ENCODE assay signal across 23 cellular contexts in genomic region chr20:25394276-25394675, GRCh38. TPM values are rescaled to one million over a fixed set of nuclear protein-coding genes. Genes with fewer than 3 reads are reported as not detected.
A peak's percentile ranks its signal among the peaks of the same experiment; 100 is the strongest.
DNase-seq lines count a peak whose midpoint lies in the region; ATAC-seq, FAIRE-seq and TF ChIP-seq lines count a peak whose summit lies in the region.
"Had no signal": no experiment of that assay in that cellular context is flagged by ENCODE, and none has a peak within 500 bp of the region (broad histone marks: within the 10 kb centered on the region; RNA-seq: fewer than 3 reads in every experiment).

No MANE protein-coding gene starts in this region.

- H3K79me2 ChIP-seq in OCI-LY7 (ENCODE audit: insufficient read depth, low read depth, low read length) (no peaks in the 10 kb centered on the region), keratinocyte (ENCODE audit: control insufficient read depth, insufficient read depth, low read length) (peaks cover 7% of the 10 kb centered on the region)

- no peaks in the 10 kb centered on the region for H3K27me3 Mint-ChIP-seq in activated CD4-positive, alpha-beta T cell treated with anti-CD3 and anti-CD28 coated beads for 36 hours
- no peaks in the 10 kb centered on the region for H3K27me3 Mint-ChIP-seq in activated CD4-positive, alpha-beta T cell treated with anti-CD3 and anti-CD28 coated beads, Interleukin-2, amount 10 ng/mL, durations not matched to agents 24 days and 14 days
- H3K27me3 Mint-ChIP-seq: CD4-positive, alpha-beta memory T cell had no signal

- peak; percentile 13 for DNase-seq in activated CD4-positive, alpha-beta T cell treated with anti-CD3 and anti-CD28 coated beads for 36 hours
- DNase-seq in activated CD4-positive, alpha-beta T cell treated with anti-CD3 and anti-CD28 coated beads, Interleukin-2, amount 10 ng/mL, durations not matched to agents 24 days and 14 days: no peak
- DNase-seq in OCI-LY7 (ENCODE audit: low spot score): no peak
- no peak for DNase-seq in keratinocyte (ENCODE audit: low read depth, low spot score)
- DNase-seq in NCI-H2107 treated with DMSO at 0.1 percent for 48 hours (lab: John Stamatoyannopoulos, UW; ENCODE audit: unreplicated experiment): no peak
- DNase-seq in cerebellum (ENCODE audit: low spot score): no peak
- DNase-seq: BE2C; Calu3; CD4-positive, alpha-beta memory T cell; NCI-H1436; NCI-H2029 treated with DMSO at 0.1 percent for 48 hours; NCI-H2227 treated with DMSO at 0.1 percent for 48 hours; NCI-H510A treated with DMSO at 0.1 percent for 48 hours; NCI-H82; SIG-M5 had no signal

- H3K36me3 ChIP-seq in OCI-LY7 (ENCODE audit: insufficient read depth, low read length): no peaks in the 10 kb centered on the region
- no peaks in the 10 kb centered on the region for H3K36me3 ChIP-seq in keratinocyte (ENCODE audit: control insufficient read depth in 2 of 2, extremely low read depth in 1 of 2, insufficient read depth in 2 of 2, low read length in 2 of 2)
- H3K36me3 ChIP-seq: BE2C had no signal

- peaks cover 29% of the 10 kb centered on the region for H3K4me1 ChIP-seq in OCI-LY7 (ENCODE audit: insufficient read depth, low read length, poor library complexity, severe bottlenecking)
- H3K4me1 ChIP-seq in keratinocyte (ENCODE audit: control insufficient read depth, extremely low read depth, insufficient read depth, low read length): peaks cover 7% of the 10 kb centered on the region
- H3K4me1 ChIP-seq: BE2C had no signal

- H3K4me3 ChIP-seq in OCI-LY7 (ENCODE audit: low read depth, low read length, poor library complexity, severe bottlenecking) (no peak overlapping the region), keratinocyte (ENCODE audit: control insufficient read depth in 2 of 3, extremely low read depth in 1 of 3, insufficient read depth in 2 of 3, low read depth in 1 of 3, low read length in 3 of 3) (no peak overlapping the region)
- H3K4me3 ChIP-seq: K562 had no signal

- peaks cover under 1% of the 10 kb centered on the region for H3K4me1 Mint-ChIP-seq in activated CD4-positive, alpha-beta T cell treated with anti-CD3 and anti-CD28 coated beads for 36 hours
- H3K4me1 Mint-ChIP-seq in activated CD4-positive, alpha-beta T cell treated with anti-CD3 and anti-CD28 coated beads, Interleukin-2, amount 10 ng/mL, durations not matched to agents 24 days and 14 days: peaks cover 10% of the 10 kb centered on the region

- no peak for FAIRE-seq in keratinocyte (lab: Jason Lieb, UNC)
- FAIRE-seq: GM12892, GM18507, H1, K562 had no signal

- CTCF ChIA-PET in activated CD4-positive, alpha-beta T cell treated with anti-CD3 and anti-CD28 coated beads for 36 hours (lab: Charles Lee): interaction anchor here (0.7 kb wide), 1 partner anchor 9 kb away, joined by 3 read pairs; no protein-coding TSS in a partner anchor
- CTCF ChIA-PET in OCI-LY7 (lab: Charles Lee; ENCODE audit: unreplicated experiment): no interaction called here

- H3K9me3 ChIP-seq in OCI-LY7 (ENCODE audit: low read length) (no peaks in the 10 kb centered on the region), keratinocyte (ENCODE audit: control insufficient read depth, low read depth, low read length) (no peaks in the 10 kb centered on the region)
- H3K9me3 ChIP-seq: BE2C had no signal

- H3K27ac ChIP-seq in OCI-LY7 (ENCODE audit: low read depth, low read length, poor library complexity, severe bottlenecking) (no peak overlapping the region), keratinocyte (ENCODE audit: control insufficient read depth, insufficient read depth, low read length) (no peak overlapping the region), temporal lobe (ENCODE audit: low read depth, low read length) (peak overlapping the region; percentile 14)
- H3K27ac ChIP-seq: RWPE1 had no signal

- POLR2A ChIA-PET in activated CD4-positive, alpha-beta T cell treated with anti-CD3 and anti-CD28 coated beads for 36 hours (lab: Charles Lee): no interaction called here
- POLR2A ChIA-PET in OCI-LY7 (lab: Charles Lee): interaction anchor here (0.7 kb wide), 1 partner anchor 25 kb away, joined by 3 read pairs; no protein-coding TSS in a partner anchor

- H4K20me1 ChIP-seq in OCI-LY7 (ENCODE audit: insufficient read depth, low read length) (no peaks in the 10 kb centered on the region; the same call in 1 of the 2 replicates), keratinocyte (ENCODE audit: control insufficient read depth, extremely low read depth, insufficient read depth, low read length) (no peaks in the 10 kb centered on the region)

- no peak overlapping the region for H3K27ac Mint-ChIP-seq in activated CD4-positive, alpha-beta T cell treated with anti-CD3 and anti-CD28 coated beads for 36 hours
- no peak overlapping the region for H3K27ac Mint-ChIP-seq in activated CD4-positive, alpha-beta T cell treated with anti-CD3 and anti-CD28 coated beads, Interleukin-2, amount 10 ng/mL, durations not matched to agents 24 days and 14 days

- H3K4me2 ChIP-seq in OCI-LY7 (ENCODE audit: low read length): peak overlapping the region; percentile 47; the same call in 1 of the 2 replicates
- H3K4me2 ChIP-seq in keratinocyte (ENCODE audit: control insufficient read depth, extremely low read depth, insufficient read depth, low read depth, low read length): no peak overlapping the region

- intact Hi-C loops in activated CD4-positive, alpha-beta T cell treated with anti-CD3 and anti-CD28 coated beads for 36 hours (cut with DNase I, micrococcal nuclease): loop anchor here (5.0 to 10.0 kb wide), 6 partner anchors 147 to 402 kb away; partner anchors contain the start of genes APMAP (in 1 of the 2), ENTPD6 (in 1 of the 2), NANP (in 1 of the 2) and PYGB (in 1 of the 2)
- intact Hi-C loops in activated CD4-positive, alpha-beta T cell treated with anti-CD3 and anti-CD28 coated beads, Interleukin-2, amount 10 ng/mL, durations not matched to agents 24 days and 14 days (cut with micrococcal nuclease): loop anchor here (5.0 kb wide), 3 partner anchors 228 to 447 kb away; partner anchors contain the start of genes CST7, NANP and ZNF337
- intact Hi-C loops in OCI-LY7 (cut with micrococcal nuclease; ENCODE audit: unreplicated experiment): loop anchor here (5.0 kb wide), 1 partner anchor 147 kb away; the partner anchor contains the start of gene PYGB

- BruUV-seq in OCI-LY7 (replicated peaks; lab: Mats Ljungman, UMichigan): no TSS peak

- no peak overlapping the region for H3K9ac ChIP-seq in keratinocyte (ENCODE audit: control insufficient read depth, extremely low read depth, insufficient read depth, low read length)

- H2AFZ ChIP-seq in OCI-LY7 (ENCODE audit: low read length): no peak overlapping the region
- peak overlapping the region; percentile 9 for H2AFZ ChIP-seq in keratinocyte (ENCODE audit: control insufficient read depth, low read length)

- H3K27me3 ChIP-seq in keratinocyte (ENCODE audit: control insufficient read depth, extremely low read depth, insufficient read depth, low read length): no peaks in the 10 kb centered on the region
- H3K27me3 ChIP-seq: BE2C had no signal

- no peaks in the 10 kb centered on the region for H3K9me2 ChIP-seq in OCI-LY7 (ENCODE audit: insufficient read depth, low read length)

- H3K4me3 Mint-ChIP-seq in activated CD4-positive, alpha-beta T cell treated with anti-CD3 and anti-CD28 coated beads for 36 hours: no peak overlapping the region
- no peak overlapping the region for H3K4me3 Mint-ChIP-seq in activated CD4-positive, alpha-beta T cell treated with anti-CD3 and anti-CD28 coated beads, Interleukin-2, amount 10 ng/mL, durations not matched to agents 24 days and 14 days

- dilution Hi-C loops in keratinocyte (cut with MboI; ENCODE audit: extremely low pct_ligation_motif_present, low sequenced_read_pairs): no loop called here

- H3K36me3 Mint-ChIP-seq in activated CD4-positive, alpha-beta T cell treated with anti-CD3 and anti-CD28 coated beads for 36 hours (ENCODE audit: low read depth): no peaks in the 10 kb centered on the region
- no peaks in the 10 kb centered on the region for H3K36me3 Mint-ChIP-seq in activated CD4-positive, alpha-beta T cell treated with anti-CD3 and anti-CD28 coated beads, Interleukin-2, amount 10 ng/mL, durations not matched to agents 24 days and 14 days (ENCODE audit: low read depth)

- no peaks in the 10 kb centered on the region for H3K9me1 ChIP-seq in keratinocyte (ENCODE audit: control insufficient read depth, extremely low read depth, insufficient read depth, low read length)

- no peak for ATAC-seq in activated CD4-positive, alpha-beta T cell treated with anti-CD3 and anti-CD28 coated beads for 36 hours
- ATAC-seq in GM21529 (IDR thresholded peaks at IDR 0.05; ENCODE audit: unreplicated experiment): no peak
- ATAC-seq: K562, SK-N-SH treated with all-trans-retinoic acid at 6 μM for 48 hours had no signal

- TF ChIP-seq CTCF in OCI-LY7 (conservative IDR thresholded peaks at IDR 0.05; ENCODE audit: low read length) (no peak), keratinocyte (optimal IDR thresholded peaks at IDR 0.05 in 1 of 3, IDR thresholded peaks at IDR 0.05 in 1 of 3, conservative IDR thresholded peaks at IDR 0.05 in 1 of 3; ENCODE audit: extremely low read depth in 1 of 3, insufficient read depth in 2 of 3, low read length in 3 of 3) (no peak)

- no peaks in the 10 kb centered on the region for H3K9me3 Mint-ChIP-seq in activated CD4-positive, alpha-beta T cell treated with anti-CD3 and anti-CD28 coated beads for 36 hours (ENCODE audit: low read depth)
- H3K9me3 Mint-ChIP-seq in activated CD4-positive, alpha-beta T cell treated with anti-CD3 and anti-CD28 coated beads, Interleukin-2, amount 10 ng/mL, durations not matched to agents 24 days and 14 days: no peaks in the 10 kb centered on the region
- H3K9me3 Mint-ChIP-seq: CD4-positive, alpha-beta memory T cell had no signal

RNA-seq across cellular contexts. Expression of gene ABHD12, which starts 3.6 kb away (rescaled TPM):
- total RNA-seq in activated CD4-positive, alpha-beta T cell treated with anti-CD3 and anti-CD28 coated beads for 36 hours: 10 to 100 TPM; 17.4 to 18.7 TPM
- total RNA-seq in activated CD4-positive, alpha-beta T cell treated with anti-CD3 and anti-CD28 coated beads, Interleukin-2, amount 10 ng/mL, durations not matched to agents 24 days and 14 days: 28.7 and 30.0 TPM in 2 replicates
- total RNA-seq in OCI-LY7 (2014; rRNA removed; shearing (Covaris generic)): 5.9 and 10.6 TPM in 2 replicates
- total RNA-seq in OCI-LY7 (2022) (12.0 and 12.9 TPM in 2 replicates), temporal lobe (25.1 TPM), cerebellum (26.8 TPM)
- polyA plus RNA-seq in keratinocyte: 8.3 to 16.3 TPM (median 11.2 TPM) in 3 replicates
- polyA plus RNA-seq in keratinocyte (2011; ENCODE audit: low read depth): 12.1 TPM
- 8.9 and 9.0 TPM in 2 replicates for polyA plus RNA-seq in keratinocyte (2011; cell fraction: cytosol; rRNA removed)
- polyA plus RNA-seq in keratinocyte (2011; cell fraction: nucleus; rRNA removed): 9.8 and 11.1 TPM in 2 replicates
- polyA plus RNA-seq in keratinocyte (2012; ENCODE audit: low replicate concordance): 20.1 and 30.1 TPM in 2 replicates
- 7.4 to 20.7 TPM (median 10.8 TPM) in 3 replicates for polyA minus RNA-seq in keratinocyte
- polyA minus RNA-seq in keratinocyte (2011; cell fraction: cytosol; rRNA and poly(A)+ RNA removed): 10.9 TPM
- 7.1 and 14.5 TPM in 2 replicates for polyA minus RNA-seq in keratinocyte (2011; cell fraction: nucleus; rRNA and poly(A)+ RNA removed)

RNA-seq across cellular contexts. Expression of gene GINS1, which starts 13.2 kb away (rescaled TPM):
- total RNA-seq in activated CD4-positive, alpha-beta T cell treated with anti-CD3 and anti-CD28 coated beads for 36 hours: 10 to 100 TPM; 24.6 to 32.7 TPM
- 43.0 and 43.2 TPM in 2 replicates for total RNA-seq in activated CD4-positive, alpha-beta T cell treated with anti-CD3 and anti-CD28 coated beads, Interleukin-2, amount 10 ng/mL, durations not matched to agents 24 days and 14 days
- 22.8 and 23.0 TPM in 2 replicates for total RNA-seq in OCI-LY7 (2014; rRNA removed; shearing (Covaris generic))
- total RNA-seq in OCI-LY7 (2022) (29.9 and 30.8 TPM in 2 replicates), temporal lobe (6.4 TPM), cerebellum (12.1 TPM)
- 3.3 to 12.5 TPM (median 9.0 TPM) in 3 replicates for polyA plus RNA-seq in keratinocyte
- 0.39 TPM for polyA plus RNA-seq in keratinocyte (2011; ENCODE audit: low read depth)
- 3.8 and 5.5 TPM in 2 replicates for polyA plus RNA-seq in keratinocyte (2011; cell fraction: cytosol; rRNA removed)
- 4.2 and 5.5 TPM in 2 replicates for polyA plus RNA-seq in keratinocyte (2011; cell fraction: nucleus; rRNA removed)
- 0.82 and 7.1 TPM in 2 replicates for polyA plus RNA-seq in keratinocyte (2012; ENCODE audit: low replicate concordance)
- polyA minus RNA-seq in keratinocyte: 2.8 to 11.8 TPM (median 2.8 TPM) in 3 replicates
- 3.3 TPM for polyA minus RNA-seq in keratinocyte (2011; cell fraction: cytosol; rRNA and poly(A)+ RNA removed)
- 1.5 and 3.3 TPM in 2 replicates for polyA minus RNA-seq in keratinocyte (2011; cell fraction: nucleus; rRNA and poly(A)+ RNA removed)
